ENCODE assay signal across 26 cellular contexts in the genomic region with DNA sequence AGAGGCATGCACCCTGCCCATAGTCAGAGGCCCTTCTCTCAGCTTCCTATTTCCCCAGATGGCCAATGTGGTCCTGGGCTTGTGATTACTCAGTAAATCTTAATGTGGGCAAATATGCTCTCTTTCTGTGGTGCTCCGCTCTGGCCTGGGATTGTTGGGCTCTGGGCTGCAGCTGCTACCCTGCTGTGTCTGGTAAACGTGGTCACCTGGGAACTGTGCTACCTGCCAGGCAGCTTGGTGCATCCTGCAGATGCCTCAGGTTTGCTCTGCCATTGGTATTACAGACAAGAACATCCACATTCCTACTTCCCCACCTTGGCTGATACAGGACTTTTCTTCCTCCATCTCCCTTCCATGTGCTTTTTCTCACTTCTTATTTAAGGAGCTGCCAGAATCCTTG.
"Had no signal": no experiment of that assay in that cellular context is flagged by ENCODE, and none has a peak within 500 bp of the region (broad histone marks: within the 10 kb centered on the region; RNA-seq: fewer than 3 reads in every experiment).

No MANE protein-coding gene starts in this region.

- H3K4me3 ChIP-seq: colonic mucosa, dorsolateral prefrontal cortex, esophagus muscularis mucosa, gastrocnemius medialis, lower lobe of right lung, sigmoid colon, smooth muscle cell, transverse colon had no signal

- DNase-seq: activated CD4-positive, alpha-beta T cell treated with anti-CD3 and anti-CD28 coated beads for 4 hours; activated CD4-positive, alpha-beta T cell treated with anti-CD3 and anti-CD28 coated beads, Interleukin-2, amount 50 U/mL, for 48 hours; activated CD4-positive, CD25-positive, alpha-beta regulatory T cell; activated effector memory CD4-positive, alpha-beta T cell treated with Interleukin-2 at 50 U/mL for 16 hours; activated naive CD4-positive, alpha-beta T cell treated with anti-CD3 and anti-CD28 coated beads, Interleukin-2, amount 10 ng/mL, durations not matched to agents 7 days and 5 days; activated T-cell treated with anti-CD3 and anti-CD28 coated beads, Interleukin-2, amount 50 U/mL, for 72 hours; amygdala; colonic mucosa; dorsolateral prefrontal cortex; effector memory CD8-positive, alpha-beta T cell; gastrocnemius medialis; head of caudate nucleus; lower lobe of right lung; naive thymus-derived CD4-positive, alpha-beta T cell; retina; sigmoid colon; stimulated activated CD4-positive, alpha-beta T cell treated with anti-CD3 and anti-CD28 coated beads, Interleukin-15, amount 100 ng/mL, for 24 hours; T1000; transverse colon had no signal

- FAIRE-seq: bronchial epithelial cell, urothelium cell line had no signal

- H3K4me3 Mint-ChIP-seq: activated naive CD4-positive, alpha-beta T cell treated with anti-CD3 and anti-CD28 coated beads, Interleukin-2, amount 10 ng/mL, durations not matched to agents 7 days and 5 days; activated T-cell treated with anti-CD3 and anti-CD28 coated beads, Interleukin-2, amount 50 U/mL, for 72 hours; effector memory CD8-positive, alpha-beta T cell; naive thymus-derived CD4-positive, alpha-beta T cell; stimulated activated memory B cell treated with anti-CD40 and anti-IgM and Interleukin-4, amounts not matched to agents 10 μg/mL and 1 μg/mL and 100 μg/mL, for 72 hours had no signal

- ATAC-seq: activated T-cell treated with anti-CD3 and anti-CD28 coated beads, Interleukin-2, amount 50 U/mL, for 72 hours; effector memory CD8-positive, alpha-beta T cell; gastrocnemius medialis; left lobe of liver; lower lobe of right lung; naive thymus-derived CD4-positive, alpha-beta T cell; stimulated activated memory B cell treated with anti-CD40 and anti-IgM and Interleukin-4, amounts not matched to agents 10 μg/mL and 1 μg/mL and 100 μg/mL, for 72 hours had no signal

- H3K27ac Mint-ChIP-seq: activated naive CD4-positive, alpha-beta T cell treated with anti-CD3 and anti-CD28 coated beads, Interleukin-2, amount 10 ng/mL, durations not matched to agents 7 days and 5 days; activated T-cell treated with anti-CD3 and anti-CD28 coated beads, Interleukin-2, amount 50 U/mL, for 72 hours; effector memory CD8-positive, alpha-beta T cell; naive thymus-derived CD4-positive, alpha-beta T cell; progenitor cell of endocrine pancreas; stimulated activated memory B cell treated with anti-CD40 and anti-IgM and Interleukin-4, amounts not matched to agents 10 μg/mL and 1 μg/mL and 100 μg/mL, for 72 hours had no signal

- H3K27me3 Mint-ChIP-seq: activated naive CD4-positive, alpha-beta T cell treated with anti-CD3 and anti-CD28 coated beads, Interleukin-2, amount 10 ng/mL, durations not matched to agents 7 days and 5 days; effector memory CD8-positive, alpha-beta T cell; naive thymus-derived CD4-positive, alpha-beta T cell; progenitor cell of endocrine pancreas; stimulated activated memory B cell treated with anti-CD40 and anti-IgM and Interleukin-4, amounts not matched to agents 10 μg/mL and 1 μg/mL and 100 μg/mL, for 72 hours had no signal

- H3K36me3 Mint-ChIP-seq: activated naive CD4-positive, alpha-beta T cell treated with anti-CD3 and anti-CD28 coated beads, Interleukin-2, amount 10 ng/mL, durations not matched to agents 7 days and 5 days; stimulated activated memory B cell treated with anti-CD40 and anti-IgM and Interleukin-4, amounts not matched to agents 10 μg/mL and 1 μg/mL and 100 μg/mL, for 72 hours had no signal

- H3K36me3 ChIP-seq: colonic mucosa, esophagus muscularis mucosa, gastrocnemius medialis, lower lobe of right lung, sigmoid colon, transverse colon had no signal

- H3K27ac ChIP-seq: colonic mucosa, dorsolateral prefrontal cortex, esophagus muscularis mucosa, gastrocnemius medialis, lower lobe of right lung, sigmoid colon, transverse colon had no signal

- H3K4me1 Mint-ChIP-seq: activated naive CD4-positive, alpha-beta T cell treated with anti-CD3 and anti-CD28 coated beads, Interleukin-2, amount 10 ng/mL, durations not matched to agents 7 days and 5 days; naive thymus-derived CD4-positive, alpha-beta T cell; stimulated activated memory B cell treated with anti-CD40 and anti-IgM and Interleukin-4, amounts not matched to agents 10 μg/mL and 1 μg/mL and 100 μg/mL, for 72 hours had no signal

- H3K27me3 ChIP-seq: colonic mucosa, dorsolateral prefrontal cortex, esophagus muscularis mucosa, gastrocnemius medialis, sigmoid colon, transverse colon had no signal

- H3K4me2 ChIP-seq: smooth muscle cell had no signal

- H3K4me1 ChIP-seq: colonic mucosa, esophagus muscularis mucosa, gastrocnemius medialis, lower lobe of right lung, transverse colon had no signal

- H3K9me3 ChIP-seq: colonic mucosa, esophagus muscularis mucosa, gastrocnemius medialis, lower lobe of right lung, sigmoid colon, transverse colon had no signal
